Comparison of ENCODE assay signal across 8 cellular contexts in the genomic region with DNA sequence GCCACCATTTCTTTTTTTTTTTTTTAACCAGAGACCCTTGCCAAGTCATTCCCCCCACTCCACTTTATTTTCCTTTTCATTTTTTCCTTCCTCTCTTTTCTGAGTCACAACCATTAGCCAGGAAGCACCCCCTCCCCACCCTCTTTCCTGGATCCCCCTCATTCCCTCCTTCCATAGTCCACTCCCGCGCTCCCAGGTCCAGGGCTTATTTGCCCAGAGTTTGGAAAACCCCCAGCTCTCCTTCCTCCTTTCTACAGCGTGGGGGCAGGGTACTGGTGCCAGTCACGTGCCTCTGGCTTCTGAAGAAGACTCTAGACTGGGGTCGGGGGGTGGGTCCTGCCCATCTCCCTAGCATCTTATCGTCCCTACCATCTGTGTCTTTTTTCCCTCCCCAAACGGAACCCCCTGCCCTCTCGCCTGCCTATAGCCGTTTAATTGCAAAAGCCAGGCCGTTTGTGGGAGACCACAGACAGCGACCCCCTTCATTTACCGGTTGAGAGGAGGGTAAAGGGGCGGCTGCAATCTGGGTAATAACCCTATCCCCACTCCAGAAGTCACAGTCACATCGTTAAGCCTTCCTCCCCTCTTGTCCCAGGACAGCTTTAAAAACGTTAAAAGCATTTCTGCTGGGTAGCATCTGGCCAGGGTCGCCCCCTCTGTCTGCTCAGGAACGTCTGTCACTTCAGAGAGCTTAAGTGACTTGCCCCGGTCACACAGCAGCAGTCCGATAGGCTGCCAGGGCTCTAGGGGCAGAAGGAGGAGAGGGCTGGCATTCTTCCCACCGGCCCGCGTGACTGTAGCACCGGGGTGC. TPM values are rescaled to one million over a fixed set of nuclear protein-coding genes. Genes with fewer than 3 reads are reported as not detected.
DNase-seq lines count a peak whose midpoint lies in the region; ATAC-seq and TF ChIP-seq lines count a peak whose summit lies in the region.

No MANE protein-coding gene starts in this region.

- H3K4me1 ChIP-seq in NT2/D1 (ENCODE audit: insufficient read depth, insufficient read length) (peaks cover 11% of the 10 kb centered on the region), breast epithelium (peaks cover 11 to 22% of the 10 kb centered on the region in 2 donors), tibial nerve (peaks cover 0 to 52% (median 28%) of the 10 kb centered on the region in 4 donors)

- ATAC-seq in HG03064 (IDR thresholded peaks at IDR 0.05; ENCODE audit: low read depth, unreplicated experiment) (peak; percentile 29), HG03039 (IDR thresholded peaks at IDR 0.05; ENCODE audit: unreplicated experiment) (no peak), HG03442 (IDR thresholded peaks at IDR 0.05; ENCODE audit: unreplicated experiment) (no peak)

- WGBS in lower leg skin, 2 donors, result 5 to 8% methylated on average over 21 to 23 of the region's 23 CpGs
- WGBS in tibial nerve, 2 donors, result 5 to 6% methylated on average over 22 to 23 of the region's 23 CpGs

- peak overlapping the region; percentile 39 to 97 for H3K27ac ChIP-seq in breast epithelium
- peak overlapping the region; percentile 40 to 91 (median 62) for H3K27ac ChIP-seq in tibial nerve

- TF ChIP-seq POLR2A in breast epithelium (IDR thresholded peaks at IDR 0.05) (no peak), lower leg skin (IDR thresholded peaks at IDR 0.05) (no peak), tibial nerve (IDR thresholded peaks at IDR 0.05) (no peak)

- DNase-seq in DMS53 (lab: John Stamatoyannopoulos, UW) (peak; percentile 87), NT2/D1 (ENCODE audit: low read depth, low spot score) (no peak), breast epithelium (ENCODE audit: low spot score in 2 of 2) (no peak), lower leg skin (ENCODE audit: low spot score in 2 of 2) (peak in 1 of 2 donors; percentile 65), tibial nerve (ENCODE audit: low spot score in 2 of 2) (peak; percentile 45 to 59)

- peaks cover 39% of the 10 kb centered on the region for H3K36me3 ChIP-seq in NT2/D1 (ENCODE audit: insufficient read depth, insufficient read length, low read length)
- no peaks in the 10 kb centered on the region for H3K36me3 ChIP-seq in breast epithelium
- H3K36me3 ChIP-seq in tibial nerve, result peaks cover 2 to 26% (median 21%) of the 10 kb centered on the region in 3 donors

- intact Hi-C loops in breast epithelium (cut with DNase I; ENCODE audit: low total_unique reads) (no loop called here), lower leg skin (cut with DNase I; ENCODE audit: low total_unique reads) (no loop called here)

- H3K27me3 ChIP-seq in NT2/D1 (ENCODE audit: insufficient read depth, insufficient read length) (no peaks in the 10 kb centered on the region), breast epithelium (no peaks in the 10 kb centered on the region), tibial nerve (no peaks in the 10 kb centered on the region)

- peak overlapping the region; percentile 79 for H3K4me3 ChIP-seq in NT2/D1 (ENCODE audit: insufficient read length, low read depth)
- H3K4me3 ChIP-seq in breast epithelium, result peak overlapping the region; percentile 92 to 100 (median 99)
- H3K4me3 ChIP-seq in lower leg skin (ENCODE audit: low read depth, poor library complexity, severe bottlenecking), result peak overlapping the region; percentile 28
- peak overlapping the region; percentile 44 to 99 (median 92) for H3K4me3 ChIP-seq in tibial nerve

- H3K9me3 ChIP-seq in NT2/D1 (ENCODE audit: insufficient read depth, low read length), result no peaks in the 10 kb centered on the region
- H3K9me3 ChIP-seq in breast epithelium, result no peaks in the 10 kb centered on the region
- no peaks in the 10 kb centered on the region for H3K9me3 ChIP-seq in tibial nerve

- H3K9ac ChIP-seq in NT2/D1 (ENCODE audit: insufficient read length, low read depth), result peak overlapping the region; percentile 99

- no peak for TF ChIP-seq EP300 in tibial nerve (IDR thresholded peaks at IDR 0.05)

- TF ChIP-seq CTCF in breast epithelium (IDR thresholded peaks at IDR 0.05), result no peak
- TF ChIP-seq CTCF in lower leg skin (IDR thresholded peaks at IDR 0.05), result no peak
- TF ChIP-seq CTCF in tibial nerve (IDR thresholded peaks at IDR 0.05), result no peak

RNA-seq across cellular contexts. Expression of gene CALR, which starts 1.0 kb away (rescaled TPM):
- total RNA-seq in breast epithelium (100 to 1,000 TPM; 301 to 410 (median 305) TPM), lower leg skin (100 to 1,000 TPM; 171 to 350 (median 229) TPM), tibial nerve (100 to 1,000 TPM; 173 to 398 (median 313) TPM)

RNA-seq across cellular contexts. Expression of gene FARSA, which starts 3.9 kb away (rescaled TPM):
- total RNA-seq in breast epithelium (10 to 100 TPM; 26.1 to 53.7 (median 40.7) TPM), lower leg skin (10 to 100 TPM; 45.9 to 71.4 (median 55.9) TPM), tibial nerve (10 to 100 TPM; 22.7 to 44.7 (median 32.2) TPM)

RNA-seq across cellular contexts. Expression of gene RAD23A, which starts 8.2 kb away (rescaled TPM):
- total RNA-seq in breast epithelium (10 to 100 TPM; 65.9 to 84.3 (median 66.5) TPM), lower leg skin (100 to 1,000 TPM; 101 to 128 (median 105) TPM), tibial nerve (100 to 1,000 TPM in 3 of 4 donors, 10 to 100 TPM in 1; 89.2 to 111 (median 108) TPM)

RNA-seq across cellular contexts. Expression of gene SYCE2, which starts 18.4 kb away (rescaled TPM):
- total RNA-seq in breast epithelium (under 1 TPM in 1 of 3 donors, not detected in 2; 0.44 TPM), lower leg skin (under 1 TPM in 1 of 4 donors, not detected in 3; 0.26 TPM), tibial nerve (not detected)

RNA-seq across cellular contexts. Expression of gene GADD45GIP1, which starts 19.6 kb away (rescaled TPM):
- total RNA-seq in breast epithelium (10 to 100 TPM; 30.3 to 44.2 (median 31.5) TPM), lower leg skin (10 to 100 TPM; 21.8 to 42.3 (median 29.7) TPM), tibial nerve (10 to 100 TPM; 41.4 to 68.8 (median 53.5) TPM)

Comparison
In these comparisons a context has a peak if more than half of its experiments do, and no peak if none do; other contexts are left out.
1. DNase-seq: peak in DMS53 (single experiment) and tibial nerve (2 of 2); none in NT2/D1 (single experiment) and breast epithelium (0 of 2).
2. H3K4me3 ChIP-seq: peak in every context shown above with its lines; median percentile 99 in breast epithelium; 92 in tibial nerve; 79 in NT2/D1; 28 in lower leg skin.